Comparison of ENCODE assay signal across 8 cellular contexts in genomic region chr15:57591237-57591821, GRCh38. TPM values are rescaled to one million over a fixed set of nuclear protein-coding genes. Genes with fewer than 3 reads are reported as not detected.
DNase-seq lines count a peak whose midpoint lies in the region; ATAC-seq and TF ChIP-seq lines count a peak whose summit lies in the region.

No MANE protein-coding gene starts in this region.

- peak in 2 of 3 donors; percentile 43 to 64 for TF ChIP-seq POLR2A in body of pancreas (IDR thresholded peaks at IDR 0.05)

- TF ChIP-seq CTCF in body of pancreas (IDR thresholded peaks at IDR 0.05) (peak in 1 of 7 experiments; percentile 4), lung (IDR thresholded peaks at IDR 0.05; ENCODE audit: control extremely low read depth, extremely low read depth) (no peak), tibial artery (IDR thresholded peaks at IDR 0.05) (no peak)

- H3K27ac ChIP-seq in body of pancreas, result peak overlapping the region; percentile 82 to 91 (median 87)
- peak overlapping the region; percentile 41 to 96 for H3K27ac ChIP-seq in lung (ENCODE audit: low read depth in 1 of 2, low read length in 1 of 2)
- no peak overlapping the region for H3K27ac ChIP-seq in tibial artery

- peaks cover 3% of the 10 kb centered on the region for H3K9me3 Mint-ChIP-seq in activated CD4-positive, alpha-beta T cell treated with anti-CD3 and anti-CD28 coated beads, Interleukin-2, amount 10 ng/mL, durations not matched to agents 7 days and 5 days

- H3K27ac Mint-ChIP-seq in activated CD4-positive, alpha-beta T cell treated with anti-CD3 and anti-CD28 coated beads, Interleukin-2, amount 10 ng/mL, durations not matched to agents 7 days and 5 days, result no peak overlapping the region

- H3K4me3 Mint-ChIP-seq in activated CD4-positive, alpha-beta T cell treated with anti-CD3 and anti-CD28 coated beads, Interleukin-2, amount 10 ng/mL, durations not matched to agents 7 days and 5 days, result peak overlapping the region; percentile 57

- WGBS in body of pancreas, 2 donors, result 15 to 18% methylated on average over 14 to 17 of the region's 18 CpGs
- 22 to 26% methylated on average over 14 to 18 of the region's 18 CpGs for WGBS in lung, 2 donors

- intact Hi-C loops in body of pancreas (cut with DNase I) (no loop called here), tibial artery (cut with DNase I; ENCODE audit: low total_unique reads) (no loop called here)

- H3K36me3 ChIP-seq in body of pancreas (replicated peaks in 1 of 2; ENCODE audit: insufficient read depth in 1 of 2, low read depth in 2 of 2) (no peaks in the 10 kb centered on the region), lung (ENCODE audit: control insufficient read depth in 2 of 2, insufficient read depth in 2 of 2, low read length in 2 of 2) (no peaks in the 10 kb centered on the region), tibial artery (no peaks in the 10 kb centered on the region)

- DNase-seq in activated CD4-positive, alpha-beta T cell treated with anti-CD3 and anti-CD28 coated beads, Interleukin-2, amount 10 ng/mL, durations not matched to agents 7 days and 5 days, result no peak
- no peak for DNase-seq in activated CD4-positive, alpha-beta T cell treated with anti-CD3 and anti-CD28 coated beads for 4 hours
- DNase-seq in body of pancreas (peak in 3 of 4 donors; percentile 23 to 82 (median 25)), lung (ENCODE audit: low spot score) (no peak), tibial artery (no peak), HCEC 1CT (no peak), activated gamma-delta T cell (lab: John Stamatoyannopoulos, UW) (no peak), D341Med (ENCODE audit: low spot score) (no peak)

- CTCF ChIA-PET in activated CD4-positive, alpha-beta T cell treated with anti-CD3 and anti-CD28 coated beads, Interleukin-2, amount 10 ng/mL, durations not matched to agents 7 days and 5 days (lab: Charles Lee), result no interaction called here

- H3K36me3 Mint-ChIP-seq in activated CD4-positive, alpha-beta T cell treated with anti-CD3 and anti-CD28 coated beads, Interleukin-2, amount 10 ng/mL, durations not matched to agents 7 days and 5 days (ENCODE audit: low read depth), result no peaks in the 10 kb centered on the region

- peaks cover 23% of the 10 kb centered on the region for H3K4me1 Mint-ChIP-seq in activated CD4-positive, alpha-beta T cell treated with anti-CD3 and anti-CD28 coated beads, Interleukin-2, amount 10 ng/mL, durations not matched to agents 7 days and 5 days

- no peaks in the 10 kb centered on the region for H3K27me3 ChIP-seq in body of pancreas
- H3K27me3 ChIP-seq in lung (ENCODE audit: control insufficient read depth, insufficient read depth), result no peaks in the 10 kb centered on the region
- peaks cover 0 to 9% of the 10 kb centered on the region in 2 donors for H3K27me3 ChIP-seq in tibial artery

- H3K9me3 ChIP-seq in body of pancreas (no peaks in the 10 kb centered on the region), lung (ENCODE audit: control insufficient read depth in 2 of 2, insufficient read depth in 1 of 2, low read length in 1 of 2) (no peaks in the 10 kb centered on the region), tibial artery (no peaks in the 10 kb centered on the region)

- H3K4me3 ChIP-seq in body of pancreas (no peak overlapping the region), lung (peak overlapping the region; percentile 35), tibial artery (peak overlapping the region; percentile 47 to 58)

- peaks cover 55% of the 10 kb centered on the region for H3K4me1 ChIP-seq in body of pancreas
- peaks cover 0 to 17% of the 10 kb centered on the region in 2 donors for H3K4me1 ChIP-seq in lung (ENCODE audit: control insufficient read depth in 2 of 2, insufficient read depth in 2 of 2, low read length in 2 of 2)
- H3K4me1 ChIP-seq in tibial artery, result peaks cover 0 to 24% (median 14%) of the 10 kb centered on the region in 4 donors

- H3K27me3 Mint-ChIP-seq in activated CD4-positive, alpha-beta T cell treated with anti-CD3 and anti-CD28 coated beads, Interleukin-2, amount 10 ng/mL, durations not matched to agents 7 days and 5 days, result peaks cover 29% of the 10 kb centered on the region

- POLR2A ChIA-PET in activated CD4-positive, alpha-beta T cell treated with anti-CD3 and anti-CD28 coated beads, Interleukin-2, amount 10 ng/mL, durations not matched to agents 7 days and 5 days (lab: Charles Lee), result no interaction called here

- ATAC-seq in body of pancreas (peak; percentile 4), lung (ENCODE audit: insufficient read depth, low FRiP score) (no peak)

RNA-seq across cellular contexts. Expression of gene MYZAP, which starts 0.4 kb away (rescaled TPM):
- total RNA-seq in activated CD4-positive, alpha-beta T cell treated with anti-CD3 and anti-CD28 coated beads, Interleukin-2, amount 10 ng/mL, durations not matched to agents 7 days and 5 days, result not detected
- total RNA-seq in body of pancreas, result 10 to 100 TPM; 10.9 to 16.3 TPM
- total RNA-seq in lung, result 10 to 100 TPM in 1 of 2 donors, 1 to 10 TPM in 1; 6.9 to 36.9 TPM
- polyA plus RNA-seq in lung, result 10 to 100 TPM in 1 of 2 donors, 1 to 10 TPM in 1; 9.0 to 14.2 TPM

Comparison
In these comparisons a context has a peak if more than half of its experiments do, and no peak if none do; other contexts are left out.
1. DNase-seq: peak in body of pancreas (3 of 4); none in activated CD4-positive, alpha-beta T cell treated with anti-CD3 and anti-CD28 coated beads, Interleukin-2, amount 10 ng/mL, durations not matched to agents 7 days and 5 days (single experiment), activated CD4-positive, alpha-beta T cell treated with anti-CD3 and anti-CD28 coated beads for 4 hours (0 of 2), lung (single experiment), tibial artery (0 of 2), HCEC 1CT (single experiment), activated gamma-delta T cell (single experiment) and D341Med (single experiment).
2. H3K27ac ChIP-seq: peak in body of pancreas (4 of 4) and lung (2 of 2); none in tibial artery (0 of 2).
3. H3K4me3 ChIP-seq: peak in lung (single experiment) and tibial artery (2 of 2); none in body of pancreas (0 of 2).
4. RNA of gene MYZAP, which starts 0.4 kb away (total RNA-seq): 6.9 to 36.9 TPM in lung and 10.9 to 16.3 TPM in body of pancreas; not detected in activated CD4-positive, alpha-beta T cell treated with anti-CD3 and anti-CD28 coated beads, Interleukin-2, amount 10 ng/mL, durations not matched to agents 7 days and 5 days; every median in the first group is over 4 times any median in the second.